In genomic region chr12:53060064-53060720, GRCh38 we compare ENCODE assay signal across 13 cellular contexts. TPM values are rescaled to one million over a fixed set of nuclear protein-coding genes. Genes with fewer than 3 reads are reported as not detected.
DNase-seq lines count a peak whose midpoint lies in the region; ATAC-seq and TF ChIP-seq lines count a peak whose summit lies in the region.
"Had no signal": no experiment of that assay in that cellular context is flagged by ENCODE, and none has a peak within 500 bp of the region (broad histone marks: within the 10 kb centered on the region; RNA-seq: fewer than 3 reads in every experiment).

No MANE protein-coding gene starts in this region.

- H4K8ac ChIP-seq in IMR-90 (ENCODE audit: low read depth in 2 of 2, low read length in 2 of 2), result no peak overlapping the region

- no peak for TF ChIP-seq RAD21 in IMR-90 (IDR thresholded peaks at IDR 0.05; ENCODE audit: low read length)

- DNase-seq in IMR-90 (no peak), endothelial cell (ENCODE audit: low spot score) (no peak), psoas muscle (peak in 1 of 2 donors; percentile 12), NCI-H2107 treated with DMSO at 0.1 percent for 48 hours (lab: John Stamatoyannopoulos, UW; ENCODE audit: unreplicated experiment) (no peak), NCI-H187 (lab: John Stamatoyannopoulos, UW) (no peak)
- DNase-seq: activated CD4-positive, CD25-positive, alpha-beta regulatory T cell treated with anti-CD3 and anti-CD28 coated beads, Interleukin-2, amount 50 U/mL, for 72 hours; activated T-cell treated with anti-CD3 and anti-CD28 coated beads, Interleukin-2, amount 50 U/mL, for 24 hours; amniotic stem cell; mesendoderm; nucleus accumbens had no signal

- H3K27me3 ChIP-seq in IMR-90 (ENCODE audit: control insufficient read depth, insufficient read depth, low read length) (no peaks in the 10 kb centered on the region), psoas muscle (ENCODE audit: insufficient read depth in 3 of 3, low read length in 2 of 3) (no peaks in the 10 kb centered on the region)
- H3K27me3 ChIP-seq: Peyer's patch had no signal

- H3K36me3 ChIP-seq in IMR-90 (ENCODE audit: control insufficient read depth, insufficient read depth, low read length) (peaks cover 85% of the 10 kb centered on the region), psoas muscle (ENCODE audit: insufficient read depth in 1 of 2, low read depth in 1 of 2) (peaks cover 0 to 97% of the 10 kb centered on the region in 2 donors)

- whole genome bisulfite sequencing in IMR-90 (ENCODE audit: extremely low coverage in 2 of 2, insufficient read length in 1 of 2), 2 experiments, result 96% methylated on average over 4 of the region's 17 CpGs; no CpG with 5 or more reads in 1 of the 2 experiments
- 85 to 88% (median 86%) methylated on average over 12 to 17 of the region's 17 CpGs for WGBS in psoas muscle, 3 donors

- no peak overlapping the region for H3K4ac ChIP-seq in IMR-90 (ENCODE audit: low read depth, low read length)

- peaks cover 9% of the 10 kb centered on the region for H4K20me1 ChIP-seq in IMR-90 (ENCODE audit: insufficient read depth, low read length)

- no peak for ATAC-seq in IMR-90 (ENCODE audit: low read depth)
- ATAC-seq in psoas muscle, result no peak
- ATAC-seq in GM18511 (IDR thresholded peaks at IDR 0.05; ENCODE audit: unreplicated experiment), result no peak

- no peak overlapping the region for H3K4me3 Mint-ChIP-seq in endothelial cell (ENCODE audit: unreplicated experiment)
- H3K4me3 Mint-ChIP-seq: activated T-cell treated with anti-CD3 and anti-CD28 coated beads, Interleukin-2, amount 50 U/mL, for 24 hours had no signal

- H2BK5ac ChIP-seq in IMR-90 (ENCODE audit: low read depth, low read length, poor library complexity, severe bottlenecking), result no peak overlapping the region

- H3K4me1 Mint-ChIP-seq in endothelial cell (ENCODE audit: unreplicated experiment), result peaks cover 17% of the 10 kb centered on the region

- dilution Hi-C loops in IMR-90 (cut with HindIII; ENCODE audit: low sequenced_read_pairs, unreplicated experiment), result no loop called here

- H2BK15ac ChIP-seq in IMR-90 (ENCODE audit: low read depth, low read length), result no peak overlapping the region

- intact Hi-C loops in IMR-90 (cut with micrococcal nuclease) (no loop called here), psoas muscle (cut with DNase I) (no loop called here)

- no peak overlapping the region for H3K14ac ChIP-seq in IMR-90 (replicated peaks; ENCODE audit: low read depth, low read length)

- no peak overlapping the region for H4K5ac ChIP-seq in IMR-90 (ENCODE audit: low read depth, low read length)

- no peak overlapping the region for H3K56ac ChIP-seq in IMR-90 (ENCODE audit: extremely low read depth, insufficient read depth, low read length)

- H3K9me1 ChIP-seq in IMR-90 (ENCODE audit: insufficient read depth, low read length), result 0 out of 2 replicates have a peak, but pooled peaks cover 4% of the 10 kb centered on the region

- H3K27ac ChIP-seq in IMR-90 (ENCODE audit: insufficient read depth, low read length), result no peak overlapping the region
- H3K27ac ChIP-seq in psoas muscle, result peak overlapping the region; percentile 55

- H3K27me3 Mint-ChIP-seq in endothelial cell (ENCODE audit: unreplicated experiment), result peaks cover 24% of the 10 kb centered on the region
- H3K27me3 Mint-ChIP-seq: activated T-cell treated with anti-CD3 and anti-CD28 coated beads, Interleukin-2, amount 50 U/mL, for 24 hours had no signal

- no peak overlapping the region for H2BK20ac ChIP-seq in IMR-90 (ENCODE audit: low read depth, low read length)

- peaks cover 0 to 33% of the 10 kb centered on the region in 2 experiments; a peak in 2 of 4 replicates for H3K79me1 ChIP-seq in IMR-90 (ENCODE audit: low read depth in 1 of 2, low read length in 2 of 2)

- no TSS peak for BruUV-seq in IMR-90 (replicated peaks; lab: Mats Ljungman, UMichigan)

- CTCF ChIA-PET in IMR-90 (lab: Yijun Ruan, JAX), result no interaction called here

- H2BK120ac ChIP-seq in IMR-90 (ENCODE audit: low read depth, low read length), result no peak overlapping the region

- no peak overlapping the region for H4K91ac ChIP-seq in IMR-90 (ENCODE audit: insufficient read depth, low read depth, low read length)

- no peak overlapping the region for H2AFZ ChIP-seq in IMR-90 (replicated peaks; ENCODE audit: low read length, poor library complexity)

- POLR2A ChIA-PET in IMR-90 (lab: Charles Lee; ENCODE audit: unreplicated experiment), result no interaction called here

- H2AK5ac ChIP-seq in IMR-90 (ENCODE audit: low read depth, low read length), result no peak overlapping the region

- H2AK9ac ChIP-seq in IMR-90 (replicated peaks; ENCODE audit: low read depth, low read length, poor library complexity), result peak overlapping the region; percentile 68

- no peak overlapping the region for H3K4me3 ChIP-seq in IMR-90 (ENCODE audit: insufficient read depth, low read depth, low read length)
- H3K4me3 ChIP-seq in psoas muscle, result no peak overlapping the region
- H3K4me3 ChIP-seq: Peyer's patch had no signal

- peaks cover 12% of the 10 kb centered on the region; the same call in 1 of the 2 replicates for H3K4me1 ChIP-seq in IMR-90 (ENCODE audit: control insufficient read depth, insufficient read depth, low read length)
- H3K4me1 ChIP-seq in psoas muscle, result peaks cover 20% of the 10 kb centered on the region

- no peaks in the 10 kb centered on the region for H3K9me3 Mint-ChIP-seq in endothelial cell (ENCODE audit: unreplicated experiment)
- H3K9me3 Mint-ChIP-seq: activated T-cell treated with anti-CD3 and anti-CD28 coated beads, Interleukin-2, amount 50 U/mL, for 24 hours had no signal

- peaks cover 36% of the 10 kb centered on the region for H3K36me3 Mint-ChIP-seq in endothelial cell (ENCODE audit: low read depth, unreplicated experiment)

- no peaks in the 10 kb centered on the region for H3K9me3 ChIP-seq in IMR-90 (ENCODE audit: control insufficient read depth, insufficient read depth, low read length)
- no peaks in the 10 kb centered on the region for H3K9me3 ChIP-seq in psoas muscle
- H3K9me3 ChIP-seq: Peyer's patch had no signal

- no peak overlapping the region for H3K4me2 ChIP-seq in IMR-90 (ENCODE audit: low read depth, low read length)

- H3K18ac ChIP-seq in IMR-90 (ENCODE audit: low read depth, low read length), result no peak overlapping the region

- H3K27ac Mint-ChIP-seq in endothelial cell (ENCODE audit: unreplicated experiment), result peak overlapping the region; percentile 57
- H3K27ac Mint-ChIP-seq: activated T-cell treated with anti-CD3 and anti-CD28 coated beads, Interleukin-2, amount 50 U/mL, for 24 hours had no signal

- H3K9ac ChIP-seq in IMR-90 (ENCODE audit: low read depth, low read length), result no peak overlapping the region

- in situ Hi-C loops in IMR-90 (cut with MboI; ENCODE audit: low sequenced_read_pairs), result no loop called here

- TF ChIP-seq CTCF in IMR-90 (conservative IDR thresholded peaks at IDR 0.05; ENCODE audit: low read depth, low read length) (no peak), endothelial cell (IDR thresholded peaks at IDR 0.05; ENCODE audit: unreplicated experiment) (no peak), psoas muscle (IDR thresholded peaks at IDR 0.05) (no peak)

- no peak for TF ChIP-seq POLR2A in IMR-90 (IDR thresholded peaks at IDR 0.05; ENCODE audit: low read depth, low read length)

- no peak overlapping the region for H3K23ac ChIP-seq in IMR-90 (ENCODE audit: low read depth, low read length)

TF ChIP-seq in IMR-90, 13 proteins besides CTCF, POLR2A, EP300 and RAD21 (continues in another document):
- TF ChIP-seq FOS (IDR thresholded peaks at IDR 0.05; ENCODE audit: low read depth, low read length), result no peak
- TF ChIP-seq MAFK (IDR thresholded peaks at IDR 0.05; ENCODE audit: low read depth, low read length), result no peak
- no peak for TF ChIP-seq SMC3 (IDR thresholded peaks at IDR 0.05; ENCODE audit: low read depth, low read length)
- TF ChIP-seq BHLHE40 (IDR thresholded peaks at IDR 0.05; ENCODE audit: low read depth, low read length), result no peak

RNA-seq across cellular contexts. Expression of gene TNS2, which starts 10.3 kb away (rescaled TPM):
- total RNA-seq in IMR-90 (2012; rRNA removed) (10.4 and 10.6 TPM in 2 replicates), endothelial cell (ENCODE audit: unreplicated experiment) (112 TPM), psoas muscle (100 to 1,000 TPM in 1 of 4 donors, 10 to 100 TPM in 3; 39.4 to 132 (median 70.7) TPM)
- polyA plus RNA-seq in IMR-90 (2012; rRNA removed) (67.2 and 68.0 TPM in 2 replicates), psoas muscle (10 to 100 TPM; 37.7 to 48.9 (median 47.1) TPM)
- polyA plus RNA-seq in IMR-90 (2012; cell fraction: cytosol; rRNA removed), result 18.8 and 35.8 TPM in 2 replicates
- 243 and 578 TPM in 2 replicates for polyA plus RNA-seq in IMR-90 (2012; cell fraction: nucleus; rRNA removed; ENCODE audit: low replicate concordance)

RNA-seq across cellular contexts. Expression of gene SPRYD3, which starts 19.0 kb away (rescaled TPM):
- total RNA-seq in IMR-90 (2012; rRNA removed) (21.7 and 25.6 TPM in 2 replicates), endothelial cell (ENCODE audit: unreplicated experiment) (10.5 TPM), psoas muscle (10 to 100 TPM; 19.7 to 22.6 (median 21.7) TPM)
- polyA plus RNA-seq in IMR-90 (2012; rRNA removed) (27.8 and 28.8 TPM in 2 replicates), psoas muscle (10 to 100 TPM; 16.5 to 49.1 (median 34.2) TPM)
- polyA plus RNA-seq in IMR-90 (2012; cell fraction: cytosol; rRNA removed), result 20.9 and 26.7 TPM in 2 replicates
- polyA plus RNA-seq in IMR-90 (2012; cell fraction: nucleus; rRNA removed; ENCODE audit: low replicate concordance), result 24.4 and 31.3 TPM in 2 replicates

RNA-seq across cellular contexts. Expression of gene IGFBP6, which starts 37.3 kb away (rescaled TPM):
- total RNA-seq in IMR-90 (2012; rRNA removed) (124 and 140 TPM in 2 replicates), endothelial cell (ENCODE audit: unreplicated experiment) (21.1 TPM), psoas muscle (10 to 100 TPM in 3 of 4 donors, 1 to 10 TPM in 1; 6.4 to 21.3 (median 18.1) TPM)
- polyA plus RNA-seq in IMR-90 (2012; rRNA removed) (337 and 373 TPM in 2 replicates), psoas muscle (10 to 100 TPM; 23.9 to 27.0 (median 25.5) TPM)
- 592 and 623 TPM in 2 replicates for polyA plus RNA-seq in IMR-90 (2012; cell fraction: cytosol; rRNA removed)
- 90.7 and 186 TPM in 2 replicates for polyA plus RNA-seq in IMR-90 (2012; cell fraction: nucleus; rRNA removed; ENCODE audit: low replicate concordance)

RNA-seq across cellular contexts. Expression of gene SOAT2, which starts 43.1 kb away (rescaled TPM):
- total RNA-seq in IMR-90 (2012; rRNA removed), result under 0.01 and 0.18 TPM in 2 replicates
- polyA plus RNA-seq in IMR-90 (2012; rRNA removed), result 0.39 and 0.55 TPM in 2 replicates
- 0.18 and 0.27 TPM in 2 replicates for polyA plus RNA-seq in IMR-90 (2012; cell fraction: cytosol; rRNA removed)
- polyA plus RNA-seq in IMR-90 (2012; cell fraction: nucleus; rRNA removed; ENCODE audit: low replicate concordance), result 0.52 and 1.3 TPM in 2 replicates
- not detected for total RNA-seq in endothelial cell (ENCODE audit: unreplicated experiment)
- not detected for total RNA-seq in psoas muscle
- under 1 TPM; 0.05 to 0.07 (median 0.07) TPM for polyA plus RNA-seq in psoas muscle
- polyA plus RNA-seq: fibroblast of lung had no signal

RNA-seq across cellular contexts. Expression of gene EIF4B, which starts 53.9 kb away (rescaled TPM):
- total RNA-seq in IMR-90 (2012; rRNA removed), result 671 and 1,144 TPM in 2 replicates
- 227 and 313 TPM in 2 replicates for polyA plus RNA-seq in IMR-90 (2012; rRNA removed)
- 54.7 and 79.0 TPM in 2 replicates for polyA plus RNA-seq in IMR-90 (2012; cell fraction: cytosol; rRNA removed)
- polyA plus RNA-seq in IMR-90 (2012; cell fraction: nucleus; rRNA removed; ENCODE audit: low replicate concordance), result 40.3 and 157 TPM in 2 replicates
- 629 TPM for total RNA-seq in endothelial cell (ENCODE audit: unreplicated experiment)
- total RNA-seq in psoas muscle, result 100 to 1,000 TPM; 565 to 669 (median 617) TPM
- polyA plus RNA-seq in psoas muscle, result 100 to 1,000 TPM; 150 to 304 (median 207) TPM
